1 cellular context compared by ENCODE assay signal in genomic region chr1:27026621-27027574, GRCh38.
TF ChIP-seq lines count a peak whose summit lies in the region.

No MANE protein-coding gene starts in this region.

TF ChIP-seq in K562, 482 proteins besides CTCF, POLR2A, EP300 and RAD21 (continued from another document and continues in another):
- no peak for TF ChIP-seq ZBTB26 (CRISPR knock-in tag; IDR thresholded peaks at IDR 0.05)
- TF ChIP-seq LEF1 (IDR thresholded peaks at IDR 0.05), result peak; percentile 29; the same call in 1 of the 2 replicates
- peak; percentile 73; the same call in 1 of the 2 replicates for TF ChIP-seq SMARCE1 (IDR thresholded peaks at IDR 0.05)
- no peak for TF ChIP-seq ZNF263 (CRISPR knock-in tag; IDR thresholded peaks at IDR 0.05; ENCODE audit: borderline replicate concordance)
- no peak for TF ChIP-seq MCM5 (IDR thresholded peaks at IDR 0.05; ENCODE audit: low read depth)
- no peak for TF ChIP-seq ZNF280A (IDR thresholded peaks at IDR 0.05; ENCODE audit: low read depth, partially characterized antibody)
- no peak for TF ChIP-seq RNF2 (IDR thresholded peaks at IDR 0.05)
- TF ChIP-seq NR3C1 (CRISPR knock-in tag; IDR thresholded peaks at IDR 0.05), result no peak
- TF ChIP-seq MTA1 (IDR thresholded peaks at IDR 0.05; ENCODE audit: borderline replicate concordance), result no peak
- peak; percentile 68; the same call in 1 of the 2 replicates for TF ChIP-seq SMARCA5 (IDR thresholded peaks at IDR 0.05)
- TF ChIP-seq ZBTB12 (CRISPR knock-in tag; IDR thresholded peaks at IDR 0.05), result no peak
- TF ChIP-seq MTA2 (IDR thresholded peaks at IDR 0.05; ENCODE audit: low read depth), result peak; percentile 51; the same call in 1 of the 2 replicates
- no peak for TF ChIP-seq U2AF1 (optimal IDR thresholded peaks at IDR 0.05; ENCODE audit: low read depth, low read length)
- TF ChIP-seq YY1 (IDR thresholded peaks at IDR 0.05; ENCODE audit: borderline replicate concordance in 1 of 3, control insufficient read depth in 1 of 3, extremely low read depth in 1 of 3, insufficient read depth in 3 of 3, insufficient read length in 1 of 3, insufficient replicate concordance in 2 of 3, low read depth in 1 of 3, low read length in 2 of 3), result peak in 1 of 3 experiments; percentile 64
- peak; percentile 73; the same call in 1 of the 2 replicates for TF ChIP-seq SMARCA4 (IDR thresholded peaks at IDR 0.05)
- no peak for TF ChIP-seq COPS2 (conservative IDR thresholded peaks at IDR 0.05)
- TF ChIP-seq MEF2D (tag; conservative IDR thresholded peaks at IDR 0.05; ENCODE audit: low read depth), result peak; percentile 78
- TF ChIP-seq ZNF436 (CRISPR knock-in tag; IDR thresholded peaks at IDR 0.05), result no peak
- peak in 1 of 2 experiments; percentile 25; a peak in 1 of 4 replicates for TF ChIP-seq MNT (conservative IDR thresholded peaks at IDR 0.05)
- peak; percentile 79; the same call in 1 of the 2 replicates for TF ChIP-seq ZC3H11A (IDR thresholded peaks at IDR 0.05; ENCODE audit: low read depth, low read length)
- peak; percentile 19; the same call in 1 of the 2 replicates for TF ChIP-seq KLF13 (tag; IDR thresholded peaks at IDR 0.05; ENCODE audit: borderline replicate concordance, low read depth)
- TF ChIP-seq C11orf30 (IDR thresholded peaks at IDR 0.05; ENCODE audit: low read depth), result peak; percentile 69
- no peak for TF ChIP-seq SAFB (IDR thresholded peaks at IDR 0.05; ENCODE audit: borderline replicate concordance, low read depth, low read length)
- no peak for TF ChIP-seq RFX7 (CRISPR knock-in tag; IDR thresholded peaks at IDR 0.05)
- peak in 1 of 3 experiments; percentile 70; a peak in 2 of 6 replicates for TF ChIP-seq ZBTB11 (CRISPR knock-in tag; IDR thresholded peaks at IDR 0.05)
- TF ChIP-seq RERE (CRISPR knock-in tag; IDR thresholded peaks at IDR 0.05; ENCODE audit: borderline replicate concordance), result no peak
- TF ChIP-seq HDAC3 (IDR thresholded peaks at IDR 0.05; ENCODE audit: borderline replicate concordance, partially characterized antibody), result no peak
- peak in 1 of 2 experiments; percentile 22; a peak in 1 of 4 replicates for TF ChIP-seq RCOR1 (IDR thresholded peaks at IDR 0.05; ENCODE audit: borderline replicate concordance in 1 of 2, low read depth in 2 of 2, low read length in 2 of 2)
- TF ChIP-seq BHLHE40 (IDR thresholded peaks at IDR 0.05; ENCODE audit: low read length), result peak; percentile 62
- TF ChIP-seq POLR2AphosphoS5 (IDR thresholded peaks at IDR 0.05; ENCODE audit: control insufficient read depth, insufficient read depth, low read depth, low read length), result 0 out of 2 replicates have a peak, but pooled peaks have one; percentile 33
- TF ChIP-seq HOXB6 (CRISPR knock-in tag; IDR thresholded peaks at IDR 0.05; ENCODE audit: borderline replicate concordance), result no peak
- TF ChIP-seq SNAPC5 (CRISPR knock-in tag; IDR thresholded peaks at IDR 0.05), result no peak
- peak; percentile 10; the same call in 1 of the 2 replicates for TF ChIP-seq TCF7L2 (IDR thresholded peaks at IDR 0.05; ENCODE audit: low read depth, low read length)
- peak; percentile 34; the same call in 1 of the 2 replicates for TF ChIP-seq ZNF175 (CRISPR knock-in tag; IDR thresholded peaks at IDR 0.05; ENCODE audit: low read depth)
- peak; percentile 53 for TF ChIP-seq KDM5B (IDR thresholded peaks at IDR 0.05; ENCODE audit: insufficient replicate concordance, low read depth, low read length)
- no peak for TF ChIP-seq ELK1 (CRISPR knock-in tag; IDR thresholded peaks at IDR 0.05)
- TF ChIP-seq HDGF (IDR thresholded peaks at IDR 0.05), result peak; percentile 90; the same call in 1 of the 2 replicates
- TF ChIP-seq CTBP1 (IDR thresholded peaks at IDR 0.05; ENCODE audit: borderline replicate concordance), result peak; percentile 83
- TF ChIP-seq ZNF507 (tag; conservative IDR thresholded peaks at IDR 0.05), result no peak
- 0 out of 2 replicates have a peak, but pooled peaks have one; percentile 48 for TF ChIP-seq RNF219 (CRISPR knock-in tag; IDR thresholded peaks at IDR 0.05)
- TF ChIP-seq ZNF639 (CRISPR knock-in tag; conservative IDR thresholded peaks at IDR 0.05 in 1 of 2, IDR thresholded peaks at IDR 0.05 in 1 of 2), result peak in 1 of 2 experiments; percentile 61; a peak in 1 of 4 replicates
- no peak for TF ChIP-seq ZNF57 (CRISPR knock-in tag; IDR thresholded peaks at IDR 0.05)
